ENCODE assay signal across 8 cellular contexts in genomic region chr16:23836404-23837291, GRCh38. TPM values are rescaled to one million over a fixed set of nuclear protein-coding genes. Genes with fewer than 3 reads are reported as not detected.
A peak's percentile ranks its signal among the peaks of the same experiment; 100 is the strongest.
DNase-seq lines count a peak whose midpoint lies in the region; ATAC-seq and TF ChIP-seq lines count a peak whose summit lies in the region.

No MANE protein-coding gene starts in this region.

- H3K4me3 ChIP-seq in muscle layer of duodenum (ENCODE audit: low read depth in 1 of 2, low read length in 2 of 2): peak overlapping the region; percentile 39 to 76

- H3K36me3 ChIP-seq in muscle layer of duodenum (ENCODE audit: control insufficient read depth in 1 of 2, insufficient read depth in 2 of 2, low read length in 2 of 2): no peaks in the 10 kb centered on the region

- H3K9me3 Mint-ChIP-seq in chondrocyte (ENCODE audit: low read depth) (no peaks in the 10 kb centered on the region), type B pancreatic cell (no peaks in the 10 kb centered on the region)

- H3K4me1 ChIP-seq in muscle layer of duodenum (ENCODE audit: control insufficient read depth in 1 of 2, insufficient read depth in 2 of 2, low read length in 2 of 2): peaks cover 0 to 26% of the 10 kb centered on the region in 2 donors

- H3K4me1 Mint-ChIP-seq in chondrocyte (ENCODE audit: low read depth) (peaks cover 10% of the 10 kb centered on the region), type B pancreatic cell (ENCODE audit: unreplicated experiment) (peaks cover 7% of the 10 kb centered on the region)

- H3K36me3 Mint-ChIP-seq in chondrocyte (ENCODE audit: low read depth) (no peaks in the 10 kb centered on the region), type B pancreatic cell (no peaks in the 10 kb centered on the region)

- H3K27ac ChIP-seq in muscle layer of duodenum (ENCODE audit: low read length): no peak overlapping the region

- H3K27ac Mint-ChIP-seq in chondrocyte (ENCODE audit: unreplicated experiment): no peak overlapping the region
- H3K27ac Mint-ChIP-seq in type B pancreatic cell: no peak overlapping the region

- H3K27me3 ChIP-seq in muscle layer of duodenum (ENCODE audit: low read depth, low read length): peaks cover 4% of the 10 kb centered on the region

- H3K27me3 Mint-ChIP-seq in chondrocyte (ENCODE audit: low read depth) (peaks cover 64% of the 10 kb centered on the region), type B pancreatic cell (peaks cover 76% of the 10 kb centered on the region)

- H3K4me3 Mint-ChIP-seq in chondrocyte (ENCODE audit: unreplicated experiment): peak overlapping the region; percentile 33
- H3K4me3 Mint-ChIP-seq in type B pancreatic cell: peak overlapping the region; percentile 85

- peak; percentile 17 for DNase-seq in T-helper 22 cell (ENCODE audit: low read depth)
- no peak for DNase-seq in chondrocyte (ENCODE audit: low spot score)
- DNase-seq in type B pancreatic cell (ENCODE audit: extremely low spot score, unreplicated experiment): no peak
- no peak for DNase-seq in ACHN

- ATAC-seq in HG02798 (IDR thresholded peaks at IDR 0.05; ENCODE audit: poor library complexity, unreplicated experiment) (peak; percentile 18), GM18870 (IDR thresholded peaks at IDR 0.05; ENCODE audit: unreplicated experiment) (no peak)

- TF ChIP-seq CTCF in GM12872 (IDR thresholded peaks at IDR 0.05; ENCODE audit: insufficient read depth, low read depth, low read length) (peak; percentile 56), chondrocyte (IDR thresholded peaks at IDR 0.05) (no peak), type B pancreatic cell (conservative IDR thresholded peaks at IDR 0.05) (peak; percentile 48)

- in situ Hi-C loops in ACHN (cut with HindIII; ENCODE audit: low pct_ligation_motif_present, low pct_unique_long_range_greater_than_20kb, low sequenced_read_pairs): no loop called here

- H3K9me3 ChIP-seq in muscle layer of duodenum (ENCODE audit: control insufficient read depth in 1 of 2, low read length in 2 of 2): no peaks in the 10 kb centered on the region

RNA-seq across cellular contexts. Expression of gene PRKCB, which starts 0.9 kb away (rescaled TPM):
- not detected in 3 replicates for total RNA-seq in chondrocyte
- total RNA-seq in type B pancreatic cell (ENCODE audit: low replicate concordance): 0.95 and 10.2 TPM in 2 replicates
